In genomic region chr3:171358171-171358890, GRCh38 we compare ENCODE assay signal across 1 cellular context.
A peak's percentile ranks its signal among the peaks of the same experiment; 100 is the strongest.
TF ChIP-seq lines count a peak whose summit lies in the region.

No MANE protein-coding gene starts in this region.

TF ChIP-seq in GM12878, 131 proteins besides CTCF, POLR2A, EP300 and RAD21 (continued from another document):
- TF ChIP-seq SKIL (IDR thresholded peaks at IDR 0.05; ENCODE audit: low read depth, poor library complexity, severe bottlenecking): peak; percentile 31
- TF ChIP-seq, protein P1, sequence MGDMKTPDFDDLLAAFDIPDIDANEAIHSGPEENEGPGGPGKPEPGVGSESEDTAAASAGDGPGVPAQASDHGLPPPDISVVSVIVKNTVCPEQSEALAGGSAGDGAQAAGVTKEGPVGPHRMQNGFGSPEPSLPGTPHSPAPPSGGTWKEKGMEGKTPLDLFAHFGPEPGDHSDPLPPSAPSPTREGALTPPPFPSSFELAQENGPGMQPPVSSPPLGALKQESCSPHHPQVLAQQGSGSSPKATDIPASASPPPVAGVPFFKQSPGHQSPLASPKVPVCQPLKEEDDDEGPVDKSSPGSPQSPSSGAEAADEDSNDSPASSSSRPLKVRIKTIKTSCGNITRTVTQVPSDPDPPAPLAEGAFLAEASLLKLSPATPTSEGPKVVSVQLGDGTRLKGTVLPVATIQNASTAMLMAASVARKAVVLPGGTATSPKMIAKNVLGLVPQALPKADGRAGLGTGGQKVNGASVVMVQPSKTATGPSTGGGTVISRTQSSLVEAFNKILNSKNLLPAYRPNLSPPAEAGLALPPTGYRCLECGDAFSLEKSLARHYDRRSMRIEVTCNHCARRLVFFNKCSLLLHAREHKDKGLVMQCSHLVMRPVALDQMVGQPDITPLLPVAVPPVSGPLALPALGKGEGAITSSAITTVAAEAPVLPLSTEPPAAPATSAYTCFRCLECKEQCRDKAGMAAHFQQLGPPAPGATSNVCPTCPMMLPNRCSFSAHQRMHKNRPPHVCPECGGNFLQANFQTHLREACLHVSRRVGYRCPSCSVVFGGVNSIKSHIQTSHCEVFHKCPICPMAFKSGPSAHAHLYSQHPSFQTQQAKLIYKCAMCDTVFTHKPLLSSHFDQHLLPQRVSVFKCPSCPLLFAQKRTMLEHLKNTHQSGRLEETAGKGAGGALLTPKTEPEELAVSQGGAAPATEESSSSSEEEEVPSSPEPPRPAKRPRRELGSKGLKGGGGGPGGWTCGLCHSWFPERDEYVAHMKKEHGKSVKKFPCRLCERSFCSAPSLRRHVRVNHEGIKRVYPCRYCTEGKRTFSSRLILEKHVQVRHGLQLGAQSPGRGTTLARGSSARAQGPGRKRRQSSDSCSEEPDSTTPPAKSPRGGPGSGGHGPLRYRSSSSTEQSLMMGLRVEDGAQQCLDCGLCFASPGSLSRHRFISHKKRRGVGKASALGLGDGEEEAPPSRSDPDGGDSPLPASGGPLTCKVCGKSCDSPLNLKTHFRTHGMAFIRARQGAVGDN (IDR thresholded peaks at IDR 0.05): 0 out of 2 replicates have a peak, but pooled peaks have one; percentile 46
TF ChIP-seq in GM12878: peak in this region for 5.
